20 cellular contexts compared by ENCODE assay signal in genomic region chr1:33275200-33275599, GRCh38. TPM values are rescaled to one million over a fixed set of nuclear protein-coding genes. Genes with fewer than 3 reads are reported as not detected.
DNase-seq lines count a peak whose midpoint lies in the region; ATAC-seq and TF ChIP-seq lines count a peak whose summit lies in the region.
"Had no signal": no experiment of that assay in that cellular context is flagged by ENCODE, and none has a peak within 500 bp of the region (broad histone marks: within the 10 kb centered on the region; RNA-seq: fewer than 3 reads in every experiment).

No MANE protein-coding gene starts in this region.

- WGBS in endodermal cell (ENCODE audit: insufficient coverage in 1 of 2, insufficient read length in 1 of 2), 2 experiments, result 95 to 98% methylated on average over 6 of the region's 6 CpGs

- H3K27me3 ChIP-seq in CD8-positive, alpha-beta memory T cell (ENCODE audit: insufficient read depth, low read length, poor library complexity, severe bottlenecking), result no peaks in the 10 kb centered on the region
- H3K27me3 ChIP-seq in endodermal cell (ENCODE audit: control insufficient read depth, insufficient read depth, low read length, poor library complexity, severe bottlenecking), result no peaks in the 10 kb centered on the region
- no peaks in the 10 kb centered on the region for H3K27me3 ChIP-seq in MM.1S (replicated peaks; ENCODE audit: insufficient read depth, low read length)
- H3K27me3 ChIP-seq: BLaER1 had no signal

- peaks cover 31 to 35% (median 31%) of the 10 kb centered on the region in 3 donors for H3K4me1 Mint-ChIP-seq in CD8-positive, alpha-beta memory T cell
- peaks cover 33% of the 10 kb centered on the region for H3K4me1 Mint-ChIP-seq in T-helper 17 cell
- H3K4me1 Mint-ChIP-seq in endodermal cell, result peaks cover 11% of the 10 kb centered on the region

- intact Hi-C loops in sciatic nerve (cut with DNase I), result no loop called here

- H3K27ac Mint-ChIP-seq in CD8-positive, alpha-beta memory T cell, result peak overlapping the region in 5 of 8 donors; percentile 1 to 85 (median 20)
- H3K27ac Mint-ChIP-seq in T-helper 17 cell, result peak overlapping the region; percentile 95
- peak overlapping the region; percentile 64 for H3K27ac Mint-ChIP-seq in endodermal cell

- TF ChIP-seq CTCF in endodermal cell (conservative IDR thresholded peaks at IDR 0.05) (no peak), MM.1S (IDR thresholded peaks at IDR 0.05; ENCODE audit: low read length) (no peak)

- no peaks in the 10 kb centered on the region for H3K79me2 ChIP-seq in MM.1S (ENCODE audit: low read length)

- no peaks in the 10 kb centered on the region for H4K20me1 ChIP-seq in MM.1S (ENCODE audit: insufficient read depth, low read length)

- no peaks in the 10 kb centered on the region for H3F3A ChIP-seq in MM.1S (ENCODE audit: insufficient read depth, low read length)

- no peak for ATAC-seq in T-helper 17 cell
- ATAC-seq in sciatic nerve, result no peak
- ATAC-seq in GM18870 (IDR thresholded peaks at IDR 0.05; ENCODE audit: unreplicated experiment), result no peak

- no peak overlapping the region for H3K4me3 Mint-ChIP-seq in CD8-positive, alpha-beta memory T cell
- H3K4me3 Mint-ChIP-seq in T-helper 17 cell (no peak overlapping the region), endodermal cell (no peak overlapping the region)
- H3K4me3 Mint-ChIP-seq: CD4-positive, alpha-beta memory T cell had no signal

- H3K27ac ChIP-seq in CD8-positive, alpha-beta memory T cell (ENCODE audit: low read depth, low read length), result no peak overlapping the region
- H3K27ac ChIP-seq in endodermal cell (ENCODE audit: low read depth, low read length) (no peak overlapping the region), MM.1S (ENCODE audit: low read length) (no peak overlapping the region)
- H3K27ac ChIP-seq: BLaER1, KMS-11, PC-9, RWPE1 had no signal

- H3K36me3 ChIP-seq in CD8-positive, alpha-beta memory T cell (ENCODE audit: insufficient read depth, low read length), result no peaks in the 10 kb centered on the region
- H3K36me3 ChIP-seq in endodermal cell (ENCODE audit: control insufficient read depth, insufficient read depth, low read length) (peaks cover 32% of the 10 kb centered on the region), MM.1S (replicated peaks; ENCODE audit: insufficient read depth, low read length) (no peaks in the 10 kb centered on the region)

- peaks cover 24% of the 10 kb centered on the region for H3K4me1 ChIP-seq in CD8-positive, alpha-beta memory T cell (ENCODE audit: insufficient read depth, low read length)
- H3K4me1 ChIP-seq in endodermal cell (ENCODE audit: control insufficient read depth, insufficient read depth, low read length), result no peaks in the 10 kb centered on the region
- no peaks in the 10 kb centered on the region for H3K4me1 ChIP-seq in MM.1S (ENCODE audit: low read length)

- H3K4me2 ChIP-seq in MM.1S (ENCODE audit: low read depth, low read length), result no peak overlapping the region
- H3K4me2 ChIP-seq: BLaER1, KMS-11, PC-9 had no signal

- no peaks in the 10 kb centered on the region for H3K9me3 ChIP-seq in CD8-positive, alpha-beta memory T cell (ENCODE audit: low read length)
- no peaks in the 10 kb centered on the region for H3K9me3 ChIP-seq in T-helper 17 cell (ENCODE audit: control insufficient read depth, low read length, poor library complexity, severe bottlenecking)
- no peaks in the 10 kb centered on the region for H3K9me3 ChIP-seq in endodermal cell (ENCODE audit: control insufficient read depth, low read length)
- no peaks in the 10 kb centered on the region for H3K9me3 ChIP-seq in MM.1S (replicated peaks; ENCODE audit: insufficient read depth, low read length)
- H3K9me3 ChIP-seq: BLaER1 had no signal

- peaks cover 0 to 36% (median 5%) of the 10 kb centered on the region in 3 donors for H3K36me3 Mint-ChIP-seq in CD8-positive, alpha-beta memory T cell
- peaks cover 6% of the 10 kb centered on the region for H3K36me3 Mint-ChIP-seq in T-helper 17 cell (ENCODE audit: low read depth)
- peaks cover 20% of the 10 kb centered on the region for H3K36me3 Mint-ChIP-seq in endodermal cell (ENCODE audit: low read depth)

- H3K27me3 Mint-ChIP-seq in CD8-positive, alpha-beta memory T cell, result no peaks in the 10 kb centered on the region
- no peaks in the 10 kb centered on the region for H3K27me3 Mint-ChIP-seq in T-helper 17 cell
- H3K27me3 Mint-ChIP-seq in endodermal cell (ENCODE audit: insufficient read depth), result no peaks in the 10 kb centered on the region
- H3K27me3 Mint-ChIP-seq: CD4-positive, alpha-beta memory T cell had no signal

- no peak for DNase-seq in CD8-positive, alpha-beta memory T cell
- DNase-seq in T-helper 17 cell, result no peak
- no peak for DNase-seq in endodermal cell
- DNase-seq in sciatic nerve (ENCODE audit: low spot score), result peak; percentile 35
- no peak for DNase-seq in MM.1S
- no peak for DNase-seq in NCI-H524 treated with DMSO at 0.1 percent for 48 hours (lab: John Stamatoyannopoulos, UW)
- DNase-seq in NCI-H510A (lab: John Stamatoyannopoulos, UW), result no peak
- DNase-seq: CD4-positive, alpha-beta memory T cell; DMS79; NCI-H1417; NCI-H187; NCI-H2107; NCI-H524; PC-9; SIG-M5 had no signal

- no peaks in the 10 kb centered on the region for H3K9me2 ChIP-seq in MM.1S (replicated peaks; ENCODE audit: insufficient read depth, low read length)

- H2AFZ ChIP-seq in MM.1S (ENCODE audit: low read length), result no peak overlapping the region
- H2AFZ ChIP-seq: PC-9 had no signal

- no peak overlapping the region for H3K4me3 ChIP-seq in CD8-positive, alpha-beta memory T cell (ENCODE audit: low read length)
- H3K4me3 ChIP-seq in endodermal cell (ENCODE audit: low read length) (no peak overlapping the region), MM.1S (ENCODE audit: low read length) (no peak overlapping the region)
- H3K4me3 ChIP-seq: BLaER1, PC-9 had no signal

- no peaks in the 10 kb centered on the region for H3K9me3 Mint-ChIP-seq in CD8-positive, alpha-beta memory T cell
- H3K9me3 Mint-ChIP-seq in endodermal cell, result no peaks in the 10 kb centered on the region
- H3K9me3 Mint-ChIP-seq: CD4-positive, alpha-beta memory T cell had no signal

- POLR2A ChIA-PET in CD8-positive, alpha-beta memory T cell (lab: Charles Lee), result no interaction called here

- H3K9ac ChIP-seq in endodermal cell (ENCODE audit: extremely low read depth, low read length, poor library complexity, severe bottlenecking), result no peak overlapping the region
- H3K9ac ChIP-seq in MM.1S (ENCODE audit: low read length), result no peak overlapping the region
- H3K9ac ChIP-seq: BLaER1, KMS-11 had no signal

- CTCF ChIA-PET in CD8-positive, alpha-beta memory T cell (lab: Charles Lee), result no interaction called here

RNA-seq across cellular contexts. Expression of gene ZNF362, which starts 18.9 kb away (rescaled TPM):
- total RNA-seq in CD8-positive, alpha-beta memory T cell, result 1 to 10 TPM; 8.5 to 9.9 TPM
- 26.4 TPM for polyA plus RNA-seq in CD8-positive, alpha-beta memory T cell
- 10 to 100 TPM; 21.3 to 25.2 TPM for total RNA-seq in T-helper 17 cell
- 10 to 100 TPM; 27.4 to 41.5 TPM for total RNA-seq in endodermal cell
- polyA plus RNA-seq in endodermal cell (2013, experiment 1 of 2), result 49.5 TPM
- polyA plus RNA-seq in endodermal cell (2013, experiment 2 of 2), result 48.8 TPM
- 40.0 TPM for total RNA-seq in sciatic nerve

RNA-seq across cellular contexts. Expression of gene A3GALT2, which starts 45.7 kb away (rescaled TPM):
- total RNA-seq in CD8-positive, alpha-beta memory T cell, result not detected
- polyA plus RNA-seq in CD8-positive, alpha-beta memory T cell, result not detected
- total RNA-seq in T-helper 17 cell (under 1 TPM in 1 of 2 donors, not detected in 1; 0.37 TPM), endodermal cell (not detected), sciatic nerve (not detected)
- not detected for polyA plus RNA-seq in endodermal cell (2013, experiment 1 of 2)
- not detected for polyA plus RNA-seq in endodermal cell (2013, experiment 2 of 2)
- total RNA-seq: CD4-positive, alpha-beta memory T cell; H7; PC-9 had no signal
- polyA plus RNA-seq: CD4-positive, alpha-beta memory T cell had no signal

Comparison
In these comparisons a context has a peak if more than half of its experiments do, and no peak if none do; other contexts are left out.
1. H3K27ac Mint-ChIP-seq: peak in every context shown above with its lines; median percentile 95 in T-helper 17 cell; 64 in endodermal cell; 20 in CD8-positive, alpha-beta memory T cell.